Comparison of ENCODE assay signal across 1 cellular context in the genomic region with DNA sequence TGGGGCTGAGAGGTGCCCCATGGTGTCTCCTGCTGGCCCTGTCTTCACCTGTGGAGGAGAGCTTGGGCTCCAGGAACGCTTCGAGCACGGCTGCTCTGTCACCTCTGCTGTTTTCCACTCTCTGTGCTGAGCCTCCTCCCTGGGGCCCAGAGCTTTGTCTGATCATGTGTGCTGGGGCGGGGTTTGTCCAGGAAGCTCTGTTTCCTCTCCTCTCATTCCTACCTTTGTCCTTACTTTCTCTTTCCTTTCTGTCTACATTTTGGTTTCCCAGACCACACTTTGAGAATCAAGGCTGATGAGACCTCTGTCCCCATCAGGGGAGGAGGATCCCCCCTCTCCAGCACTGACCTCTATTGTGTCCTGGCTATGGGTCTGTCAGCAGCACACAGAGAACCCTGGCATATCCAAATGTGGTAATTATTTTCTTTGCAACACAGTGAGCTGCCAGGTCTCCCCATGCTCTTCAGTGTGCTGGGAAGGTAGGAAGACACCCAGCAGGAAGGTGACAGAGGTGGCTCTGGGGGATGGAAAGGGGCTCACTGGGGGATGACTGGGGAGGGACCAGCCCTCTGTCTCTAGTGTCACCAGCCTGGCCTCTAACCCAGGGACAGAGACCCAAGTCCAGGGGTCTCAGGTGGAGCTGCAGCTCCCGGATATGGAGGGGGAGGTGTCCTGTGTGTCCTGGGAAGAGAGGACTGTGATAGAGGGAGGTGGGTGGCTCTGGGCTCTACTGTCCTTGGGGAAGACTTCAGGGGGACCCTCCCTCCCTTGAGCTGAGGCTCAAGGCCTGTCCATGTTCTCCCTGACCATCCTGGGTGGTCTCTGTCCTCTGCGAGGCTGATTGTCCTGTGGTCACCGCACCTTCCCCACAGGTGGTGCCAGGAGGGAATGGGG.
A peak's percentile ranks its signal among the peaks of the same experiment; 100 is the strongest.
TF ChIP-seq lines count a peak whose summit lies in the region.

A gene (minus strand): TSS at position 128 of the 894 bp plus-strand sequence. CDS start 107 bp downstream, at position 21.

TF ChIP-seq in HepG2, 621 proteins besides CTCF, POLR2A, EP300 and RAD21 (continued from another document and continues in another):
- no peak for TF ChIP-seq ZNF766 (CRISPR knock-in tag; IDR thresholded peaks at IDR 0.05; ENCODE audit: borderline replicate concordance)
- 0 out of 2 replicates have a peak, but pooled peaks have one; percentile 61 for TF ChIP-seq SNAI1 (CRISPR knock-in tag; IDR thresholded peaks at IDR 0.05; ENCODE audit: borderline replicate concordance)
- peak; percentile 88 for TF ChIP-seq SAP130 (CRISPR knock-in tag; IDR thresholded peaks at IDR 0.05; ENCODE audit: low read depth)
- no peak for TF ChIP-seq MZF1 (CRISPR knock-in tag; IDR thresholded peaks at IDR 0.05; ENCODE audit: borderline replicate concordance)
- TF ChIP-seq, protein P1, sequence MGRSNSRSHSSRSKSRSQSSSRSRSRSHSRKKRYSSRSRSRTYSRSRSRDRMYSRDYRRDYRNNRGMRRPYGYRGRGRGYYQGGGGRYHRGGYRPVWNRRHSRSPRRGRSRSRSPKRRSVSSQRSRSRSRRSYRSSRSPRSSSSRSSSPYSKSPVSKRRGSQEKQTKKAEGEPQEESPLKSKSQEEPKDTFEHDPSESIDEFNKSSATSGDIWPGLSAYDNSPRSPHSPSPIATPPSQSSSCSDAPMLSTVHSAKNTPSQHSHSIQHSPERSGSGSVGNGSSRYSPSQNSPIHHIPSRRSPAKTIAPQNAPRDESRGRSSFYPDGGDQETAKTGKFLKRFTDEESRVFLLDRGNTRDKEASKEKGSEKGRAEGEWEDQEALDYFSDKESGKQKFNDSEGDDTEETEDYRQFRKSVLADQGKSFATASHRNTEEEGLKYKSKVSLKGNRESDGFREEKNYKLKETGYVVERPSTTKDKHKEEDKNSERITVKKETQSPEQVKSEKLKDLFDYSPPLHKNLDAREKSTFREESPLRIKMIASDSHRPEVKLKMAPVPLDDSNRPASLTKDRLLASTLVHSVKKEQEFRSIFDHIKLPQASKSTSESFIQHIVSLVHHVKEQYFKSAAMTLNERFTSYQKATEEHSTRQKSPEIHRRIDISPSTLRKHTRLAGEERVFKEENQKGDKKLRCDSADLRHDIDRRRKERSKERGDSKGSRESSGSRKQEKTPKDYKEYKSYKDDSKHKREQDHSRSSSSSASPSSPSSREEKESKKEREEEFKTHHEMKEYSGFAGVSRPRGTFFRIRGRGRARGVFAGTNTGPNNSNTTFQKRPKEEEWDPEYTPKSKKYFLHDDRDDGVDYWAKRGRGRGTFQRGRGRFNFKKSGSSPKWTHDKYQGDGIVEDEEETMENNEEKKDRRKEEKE (IDR thresholded peaks at IDR 0.05): no peak
- no peak for TF ChIP-seq ZNF747 (CRISPR knock-in tag; IDR thresholded peaks at IDR 0.05; ENCODE audit: borderline replicate concordance)
- TF ChIP-seq, protein P2, sequence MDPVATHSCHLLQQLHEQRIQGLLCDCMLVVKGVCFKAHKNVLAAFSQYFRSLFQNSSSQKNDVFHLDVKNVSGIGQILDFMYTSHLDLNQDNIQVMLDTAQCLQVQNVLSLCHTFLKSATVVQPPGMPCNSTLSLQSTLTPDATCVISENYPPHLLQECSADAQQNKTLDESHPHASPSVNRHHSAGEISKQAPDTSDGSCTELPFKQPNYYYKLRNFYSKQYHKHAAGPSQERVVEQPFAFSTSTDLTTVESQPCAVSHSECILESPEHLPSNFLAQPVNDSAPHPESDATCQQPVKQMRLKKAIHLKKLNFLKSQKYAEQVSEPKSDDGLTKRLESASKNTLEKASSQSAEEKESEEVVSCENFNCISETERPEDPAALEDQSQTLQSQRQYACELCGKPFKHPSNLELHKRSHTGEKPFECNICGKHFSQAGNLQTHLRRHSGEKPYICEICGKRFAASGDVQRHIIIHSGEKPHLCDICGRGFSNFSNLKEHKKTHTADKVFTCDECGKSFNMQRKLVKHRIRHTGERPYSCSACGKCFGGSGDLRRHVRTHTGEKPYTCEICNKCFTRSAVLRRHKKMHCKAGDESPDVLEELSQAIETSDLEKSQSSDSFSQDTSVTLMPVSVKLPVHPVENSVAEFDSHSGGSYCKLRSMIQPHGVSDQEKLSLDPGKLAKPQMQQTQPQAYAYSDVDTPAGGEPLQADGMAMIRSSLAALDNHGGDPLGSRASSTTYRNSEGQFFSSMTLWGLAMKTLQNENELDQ (CRISPR knock-in tag; IDR thresholded peaks at IDR 0.05; ENCODE audit: borderline replicate concordance): no peak
- no peak for TF ChIP-seq SALL2 (CRISPR knock-in tag; IDR thresholded peaks at IDR 0.05)
- no peak for TF ChIP-seq ZNF335 (CRISPR knock-in tag; IDR thresholded peaks at IDR 0.05)
- TF ChIP-seq ZNF274 (CRISPR knock-in tag; IDR thresholded peaks at IDR 0.05): no peak
- TF ChIP-seq ZNF543 (CRISPR knock-in tag; IDR thresholded peaks at IDR 0.05): peak; percentile 46; the same call in 1 of the 2 replicates
- no peak for TF ChIP-seq ZNF160 (CRISPR knock-in tag; IDR thresholded peaks at IDR 0.05)
- TF ChIP-seq EZH2 (conservative IDR thresholded peaks at IDR 0.05; ENCODE audit: low read depth, low read length): no peak
- TF ChIP-seq ZFYVE20 (CRISPR knock-in tag; IDR thresholded peaks at IDR 0.05; ENCODE audit: borderline replicate concordance, low read depth): no peak
- TF ChIP-seq ZMYM4 (CRISPR knock-in tag; IDR thresholded peaks at IDR 0.05): no peak
- TF ChIP-seq SATB2 (CRISPR knock-in tag; IDR thresholded peaks at IDR 0.05): no peak
- TF ChIP-seq RBM22 (optimal IDR thresholded peaks at IDR 0.05; ENCODE audit: low read length): peak; percentile 14
- TF ChIP-seq, protein P3, sequence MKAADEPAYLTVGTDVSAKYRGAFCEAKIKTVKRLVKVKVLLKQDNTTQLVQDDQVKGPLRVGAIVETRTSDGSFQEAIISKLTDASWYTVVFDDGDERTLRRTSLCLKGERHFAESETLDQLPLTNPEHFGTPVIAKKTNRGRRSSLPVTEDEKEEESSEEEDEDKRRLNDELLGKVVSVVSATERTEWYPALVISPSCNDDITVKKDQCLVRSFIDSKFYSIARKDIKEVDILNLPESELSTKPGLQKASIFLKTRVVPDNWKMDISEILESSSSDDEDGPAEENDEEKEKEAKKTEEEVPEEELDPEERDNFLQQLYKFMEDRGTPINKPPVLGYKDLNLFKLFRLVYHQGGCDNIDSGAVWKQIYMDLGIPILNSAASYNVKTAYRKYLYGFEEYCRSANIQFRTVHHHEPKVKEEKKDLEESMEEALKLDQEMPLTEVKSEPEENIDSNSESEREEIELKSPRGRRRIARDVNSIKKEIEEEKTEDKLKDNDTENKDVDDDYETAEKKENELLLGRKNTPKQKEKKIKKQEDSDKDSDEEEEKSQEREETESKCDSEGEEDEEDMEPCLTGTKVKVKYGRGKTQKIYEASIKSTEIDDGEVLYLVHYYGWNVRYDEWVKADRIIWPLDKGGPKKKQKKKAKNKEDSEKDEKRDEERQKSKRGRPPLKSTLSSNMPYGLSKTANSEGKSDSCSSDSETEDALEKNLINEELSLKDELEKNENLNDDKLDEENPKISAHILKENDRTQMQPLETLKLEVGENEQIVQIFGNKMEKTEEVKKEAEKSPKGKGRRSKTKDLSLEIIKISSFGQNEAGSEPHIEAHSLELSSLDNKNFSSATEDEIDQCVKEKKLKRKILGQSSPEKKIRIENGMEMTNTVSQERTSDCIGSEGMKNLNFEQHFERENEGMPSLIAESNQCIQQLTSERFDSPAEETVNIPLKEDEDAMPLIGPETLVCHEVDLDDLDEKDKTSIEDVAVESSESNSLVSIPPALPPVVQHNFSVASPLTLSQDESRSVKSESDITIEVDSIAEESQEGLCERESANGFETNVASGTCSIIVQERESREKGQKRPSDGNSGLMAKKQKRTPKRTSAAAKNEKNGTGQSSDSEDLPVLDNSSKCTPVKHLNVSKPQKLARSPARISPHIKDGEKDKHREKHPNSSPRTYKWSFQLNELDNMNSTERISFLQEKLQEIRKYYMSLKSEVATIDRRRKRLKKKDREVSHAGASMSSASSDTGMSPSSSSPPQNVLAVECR (CRISPR knock-in tag; IDR thresholded peaks at IDR 0.05; ENCODE audit: borderline replicate concordance): peak; percentile 25; the same call in 1 of the 2 replicates
- no peak for TF ChIP-seq SSRP1 (CRISPR knock-in tag; IDR thresholded peaks at IDR 0.05)
- TF ChIP-seq SAFB2 (CRISPR knock-in tag; IDR thresholded peaks at IDR 0.05; ENCODE audit: borderline replicate concordance, low read depth): peak; percentile 4; the same call in 1 of the 2 replicates
- no peak for TF ChIP-seq KLF9 (CRISPR knock-in tag; IDR thresholded peaks at IDR 0.05; ENCODE audit: low read depth)
- TF ChIP-seq SRY (CRISPR knock-in tag; IDR thresholded peaks at IDR 0.05): peak; percentile 19; the same call in 1 of the 2 replicates
- TF ChIP-seq, protein P4, sequence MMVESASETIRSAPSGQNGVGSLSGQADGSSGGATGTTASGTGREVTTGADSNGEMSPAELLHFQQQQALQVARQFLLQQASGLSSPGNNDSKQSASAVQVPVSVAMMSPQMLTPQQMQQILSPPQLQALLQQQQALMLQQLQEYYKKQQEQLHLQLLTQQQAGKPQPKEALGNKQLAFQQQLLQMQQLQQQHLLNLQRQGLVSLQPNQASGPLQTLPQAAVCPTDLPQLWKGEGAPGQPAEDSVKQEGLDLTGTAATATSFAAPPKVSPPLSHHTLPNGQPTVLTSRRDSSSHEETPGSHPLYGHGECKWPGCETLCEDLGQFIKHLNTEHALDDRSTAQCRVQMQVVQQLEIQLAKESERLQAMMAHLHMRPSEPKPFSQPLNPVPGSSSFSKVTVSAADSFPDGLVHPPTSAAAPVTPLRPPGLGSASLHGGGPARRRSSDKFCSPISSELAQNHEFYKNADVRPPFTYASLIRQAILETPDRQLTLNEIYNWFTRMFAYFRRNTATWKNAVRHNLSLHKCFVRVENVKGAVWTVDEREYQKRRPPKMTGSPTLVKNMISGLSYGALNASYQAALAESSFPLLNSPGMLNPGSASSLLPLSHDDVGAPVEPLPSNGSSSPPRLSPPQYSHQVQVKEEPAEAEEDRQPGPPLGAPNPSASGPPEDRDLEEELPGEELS (CRISPR knock-in tag; IDR thresholded peaks at IDR 0.05): peak; percentile 12; the same call in 1 of the 2 replicates
- no peak for TF ChIP-seq ZBTB1 (CRISPR knock-in tag; IDR thresholded peaks at IDR 0.05; ENCODE audit: borderline replicate concordance)
- TF ChIP-seq NFE2 (CRISPR knock-in tag; IDR thresholded peaks at IDR 0.05): no peak
- TF ChIP-seq ZNF724P (CRISPR knock-in tag; IDR thresholded peaks at IDR 0.05; ENCODE audit: borderline replicate concordance): no peak
- 0 out of 2 replicates have a peak, but pooled peaks have one; percentile 47 for TF ChIP-seq RCOR2 (CRISPR knock-in tag; IDR thresholded peaks at IDR 0.05)
- TF ChIP-seq ZNF468 (CRISPR knock-in tag; IDR thresholded peaks at IDR 0.05): no peak
- TF ChIP-seq PHF8 (CRISPR knock-in tag; IDR thresholded peaks at IDR 0.05): peak; percentile 31; the same call in 1 of the 2 replicates
- no peak for TF ChIP-seq FOXA3 (CRISPR knock-in tag; IDR thresholded peaks at IDR 0.05)
- TF ChIP-seq SETDB1 (CRISPR knock-in tag; IDR thresholded peaks at IDR 0.05; ENCODE audit: borderline replicate concordance): no peak
- TF ChIP-seq, protein P5, sequence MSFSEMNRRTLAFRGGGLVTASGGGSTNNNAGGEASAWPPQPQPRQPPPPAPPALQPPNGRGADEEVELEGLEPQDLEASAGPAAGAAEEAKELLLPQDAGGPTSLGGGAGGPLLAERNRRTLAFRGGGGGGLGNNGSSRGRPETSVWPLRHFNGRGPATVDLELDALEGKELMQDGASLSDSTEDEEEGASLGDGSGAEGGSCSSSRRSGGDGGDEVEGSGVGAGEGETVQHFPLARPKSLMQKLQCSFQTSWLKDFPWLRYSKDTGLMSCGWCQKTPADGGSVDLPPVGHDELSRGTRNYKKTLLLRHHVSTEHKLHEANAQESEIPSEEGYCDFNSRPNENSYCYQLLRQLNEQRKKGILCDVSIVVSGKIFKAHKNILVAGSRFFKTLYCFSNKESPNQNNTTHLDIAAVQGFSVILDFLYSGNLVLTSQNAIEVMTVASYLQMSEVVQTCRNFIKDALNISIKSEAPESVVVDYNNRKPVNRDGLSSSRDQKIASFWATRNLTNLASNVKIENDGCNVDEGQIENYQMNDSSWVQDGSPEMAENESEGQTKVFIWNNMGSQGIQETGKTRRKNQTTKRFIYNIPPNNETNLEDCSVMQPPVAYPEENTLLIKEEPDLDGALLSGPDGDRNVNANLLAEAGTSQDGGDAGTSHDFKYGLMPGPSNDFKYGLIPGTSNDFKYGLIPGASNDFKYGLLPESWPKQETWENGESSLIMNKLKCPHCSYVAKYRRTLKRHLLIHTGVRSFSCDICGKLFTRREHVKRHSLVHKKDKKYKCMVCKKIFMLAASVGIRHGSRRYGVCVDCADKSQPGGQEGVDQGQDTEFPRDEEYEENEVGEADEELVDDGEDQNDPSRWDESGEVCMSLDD (CRISPR knock-in tag; IDR thresholded peaks at IDR 0.05; ENCODE audit: borderline replicate concordance): no peak
- TF ChIP-seq ZNF616 (CRISPR knock-in tag; IDR thresholded peaks at IDR 0.05; ENCODE audit: low read depth): no peak
- TF ChIP-seq, protein P6, sequence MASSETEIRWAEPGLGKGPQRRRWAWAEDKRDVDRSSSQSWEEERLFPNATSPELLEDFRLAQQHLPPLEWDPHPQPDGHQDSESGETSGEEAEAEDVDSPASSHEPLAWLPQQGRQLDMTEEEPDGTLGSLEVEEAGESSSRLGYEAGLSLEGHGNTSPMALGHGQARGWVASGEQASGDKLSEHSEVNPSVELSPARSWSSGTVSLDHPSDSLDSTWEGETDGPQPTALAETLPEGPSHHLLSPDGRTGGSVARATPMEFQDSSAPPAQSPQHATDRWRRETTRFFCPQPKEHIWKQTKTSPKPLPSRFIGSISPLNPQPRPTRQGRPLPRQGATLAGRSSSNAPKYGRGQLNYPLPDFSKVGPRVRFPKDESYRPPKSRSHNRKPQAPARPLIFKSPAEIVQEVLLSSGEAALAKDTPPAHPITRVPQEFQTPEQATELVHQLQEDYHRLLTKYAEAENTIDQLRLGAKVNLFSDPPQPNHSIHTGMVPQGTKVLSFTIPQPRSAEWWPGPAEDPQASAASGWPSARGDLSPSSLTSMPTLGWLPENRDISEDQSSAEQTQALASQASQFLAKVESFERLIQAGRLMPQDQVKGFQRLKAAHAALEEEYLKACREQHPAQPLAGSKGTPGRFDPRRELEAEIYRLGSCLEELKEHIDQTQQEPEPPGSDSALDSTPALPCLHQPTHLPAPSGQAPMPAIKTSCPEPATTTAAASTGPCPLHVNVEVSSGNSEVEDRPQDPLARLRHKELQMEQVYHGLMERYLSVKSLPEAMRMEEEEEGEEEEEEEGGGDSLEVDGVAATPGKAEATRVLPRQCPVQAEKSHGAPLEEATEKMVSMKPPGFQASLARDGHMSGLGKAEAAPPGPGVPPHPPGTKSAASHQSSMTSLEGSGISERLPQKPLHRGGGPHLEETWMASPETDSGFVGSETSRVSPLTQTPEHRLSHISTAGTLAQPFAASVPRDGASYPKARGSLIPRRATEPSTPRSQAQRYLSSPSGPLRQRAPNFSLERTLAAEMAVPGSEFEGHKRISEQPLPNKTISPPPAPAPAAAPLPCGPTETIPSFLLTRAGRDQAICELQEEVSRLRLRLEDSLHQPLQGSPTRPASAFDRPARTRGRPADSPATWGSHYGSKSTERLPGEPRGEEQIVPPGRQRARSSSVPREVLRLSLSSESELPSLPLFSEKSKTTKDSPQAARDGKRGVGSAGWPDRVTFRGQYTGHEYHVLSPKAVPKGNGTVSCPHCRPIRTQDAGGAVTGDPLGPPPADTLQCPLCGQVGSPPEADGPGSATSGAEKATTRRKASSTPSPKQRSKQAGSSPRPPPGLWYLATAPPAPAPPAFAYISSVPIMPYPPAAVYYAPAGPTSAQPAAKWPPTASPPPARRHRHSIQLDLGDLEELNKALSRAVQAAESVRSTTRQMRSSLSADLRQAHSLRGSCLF (CRISPR knock-in tag; IDR thresholded peaks at IDR 0.05; ENCODE audit: borderline replicate concordance): no peak
- no peak for TF ChIP-seq HES4 (CRISPR knock-in tag; IDR thresholded peaks at IDR 0.05; ENCODE audit: borderline replicate concordance)
- TF ChIP-seq ZNF34 (CRISPR knock-in tag; IDR thresholded peaks at IDR 0.05; ENCODE audit: borderline replicate concordance): no peak
